Comparison of ENCODE assay signal across 1 cellular context in genomic region chr7:47253650-47254080, GRCh38.
TF ChIP-seq lines count a peak whose summit lies in the region.

No MANE protein-coding gene starts in this region.

TF ChIP-seq in SK-N-SH, 30 proteins besides CTCF, POLR2A, EP300 and RAD21 (continued from another document):
- TF ChIP-seq, protein P1, sequence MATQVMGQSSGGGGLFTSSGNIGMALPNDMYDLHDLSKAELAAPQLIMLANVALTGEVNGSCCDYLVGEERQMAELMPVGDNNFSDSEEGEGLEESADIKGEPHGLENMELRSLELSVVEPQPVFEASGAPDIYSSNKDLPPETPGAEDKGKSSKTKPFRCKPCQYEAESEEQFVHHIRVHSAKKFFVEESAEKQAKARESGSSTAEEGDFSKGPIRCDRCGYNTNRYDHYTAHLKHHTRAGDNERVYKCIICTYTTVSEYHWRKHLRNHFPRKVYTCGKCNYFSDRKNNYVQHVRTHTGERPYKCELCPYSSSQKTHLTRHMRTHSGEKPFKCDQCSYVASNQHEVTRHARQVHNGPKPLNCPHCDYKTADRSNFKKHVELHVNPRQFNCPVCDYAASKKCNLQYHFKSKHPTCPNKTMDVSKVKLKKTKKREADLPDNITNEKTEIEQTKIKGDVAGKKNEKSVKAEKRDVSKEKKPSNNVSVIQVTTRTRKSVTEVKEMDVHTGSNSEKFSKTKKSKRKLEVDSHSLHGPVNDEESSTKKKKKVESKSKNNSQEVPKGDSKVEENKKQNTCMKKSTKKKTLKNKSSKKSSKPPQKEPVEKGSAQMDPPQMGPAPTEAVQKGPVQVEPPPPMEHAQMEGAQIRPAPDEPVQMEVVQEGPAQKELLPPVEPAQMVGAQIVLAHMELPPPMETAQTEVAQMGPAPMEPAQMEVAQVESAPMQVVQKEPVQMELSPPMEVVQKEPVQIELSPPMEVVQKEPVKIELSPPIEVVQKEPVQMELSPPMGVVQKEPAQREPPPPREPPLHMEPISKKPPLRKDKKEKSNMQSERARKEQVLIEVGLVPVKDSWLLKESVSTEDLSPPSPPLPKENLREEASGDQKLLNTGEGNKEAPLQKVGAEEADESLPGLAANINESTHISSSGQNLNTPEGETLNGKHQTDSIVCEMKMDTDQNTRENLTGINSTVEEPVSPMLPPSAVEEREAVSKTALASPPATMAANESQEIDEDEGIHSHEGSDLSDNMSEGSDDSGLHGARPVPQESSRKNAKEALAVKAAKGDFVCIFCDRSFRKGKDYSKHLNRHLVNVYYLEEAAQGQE (IDR thresholded peaks at IDR 0.05; ENCODE audit: low read depth, low read length): 0 out of 2 replicates have a peak, but pooled peaks have one; percentile 38
- TF ChIP-seq FOXJ3 (CRISPR knock-in tag; IDR thresholded peaks at IDR 0.05) (no peak), NFIC (IDR thresholded peaks at IDR 0.05; ENCODE audit: borderline replicate concordance) (peak; percentile 11; the same call in 1 of the 2 replicates), SIN3A (IDR thresholded peaks at IDR 0.05; ENCODE audit: borderline replicate concordance, low read depth, low read length) (no peak), SMC3 (IDR thresholded peaks at IDR 0.05; ENCODE audit: low read depth, low read length) (no peak), IRF3 (IDR thresholded peaks at IDR 0.05; ENCODE audit: low read depth, low read length) (no peak), MEF2A (IDR thresholded peaks at IDR 0.05; ENCODE audit: borderline replicate concordance, low read depth) (no peak), USF1 (IDR thresholded peaks at IDR 0.05; ENCODE audit: borderline replicate concordance, low read depth) (no peak), EZH2phosphoT487 (IDR thresholded peaks at IDR 0.05; ENCODE audit: borderline replicate concordance, low read depth) (no peak), RCOR1 (IDR thresholded peaks at IDR 0.05; ENCODE audit: low read length) (0 out of 2 replicates have a peak, but pooled peaks have one; percentile 10), CHD2 (IDR thresholded peaks at IDR 0.05; ENCODE audit: low read length, partially characterized antibody) (no peak), JUND (IDR thresholded peaks at IDR 0.05) (peak; percentile 87), YY1 (IDR thresholded peaks at IDR 0.05; ENCODE audit: low read depth) (0 out of 2 replicates have a peak, but pooled peaks have one; percentile 11)
